In the genomic region with DNA sequence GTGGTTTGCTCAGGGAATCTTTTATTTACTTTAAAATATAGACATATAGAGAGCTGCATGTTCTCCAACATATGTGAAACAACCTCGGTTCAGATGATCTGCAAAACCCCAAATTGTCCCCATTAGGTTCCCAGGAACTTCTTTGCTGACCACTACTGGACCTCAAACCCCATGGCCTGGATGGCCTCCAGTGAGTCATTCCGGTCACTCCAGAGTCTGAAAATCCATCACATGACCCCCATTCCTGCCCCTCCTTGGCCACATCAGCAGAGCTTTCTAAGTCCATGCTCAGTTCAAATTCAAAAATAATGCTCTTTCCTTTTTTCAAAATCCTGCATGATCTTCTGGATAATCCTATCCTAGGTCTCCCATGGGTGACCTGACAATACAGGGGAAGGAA, we compare ENCODE assay signal across 19 cellular contexts.
"Had no signal": no experiment of that assay in that cellular context is flagged by ENCODE, and none has a peak within 500 bp of the region (broad histone marks: within the 10 kb centered on the region; RNA-seq: fewer than 3 reads in every experiment).

No MANE protein-coding gene starts in this region.

- H3K27me3 ChIP-seq: dorsolateral prefrontal cortex had no signal

- H3K27ac ChIP-seq: dorsolateral prefrontal cortex had no signal

- H3K4me3 ChIP-seq: dorsolateral prefrontal cortex, lung, smooth muscle cell had no signal

- H3K9me3 Mint-ChIP-seq: activated CD4-positive, alpha-beta memory T cell treated with anti-CD3 and anti-CD28 coated beads for 36 hours; activated naive CD4-positive, alpha-beta T cell treated with anti-CD3 and anti-CD28 coated beads for 36 hours; activated naive CD8-positive, alpha-beta T cell treated with anti-CD3 and anti-CD28 coated beads, Interleukin-2, amount 50 U/mL, for 24 hours; activated T-helper 2 cell treated with anti-CD3 and anti-CD28 coated beads, Interferon-gamma antibody, Interleukin-2, Interleukin-4, amounts not matched to agents 10 μg/mL and 5 μg/mL and 100 μg/mL, durations not matched to agents 14 hours and 24 hours and 36 hours; endodermal cell; natural killer cell; stimulated activated naive CD8-positive, alpha-beta T cell treated with anti-CD3 and anti-CD28 coated beads, Interleukin-15, amount 100 ng/mL, for 72 hours had no signal

- DNase-seq: activated CD4-positive, alpha-beta memory T cell treated with anti-CD3 and anti-CD28 coated beads for 36 hours; activated CD4-positive, alpha-beta T cell treated with anti-CD3 and anti-CD28 coated beads for 36 hours; activated CD8-positive, alpha-beta memory T cell treated with anti-CD3 and anti-CD28 coated beads, Interleukin-2, amount 10 ng/mL, durations not matched to agents 7 days and 5 days; activated naive CD4-positive, alpha-beta T cell treated with anti-CD3 and anti-CD28 coated beads for 36 hours; activated naive CD8-positive, alpha-beta T cell treated with anti-CD3 and anti-CD28 coated beads, Interleukin-2, amount 50 U/mL, for 24 hours; activated T-cell treated with anti-CD3 and anti-CD28 coated beads, Interleukin-2, amount 50 U/mL, for 1 hour; aorta; dorsolateral prefrontal cortex; endodermal cell; left colon; natural killer cell; posterior cingulate gyrus; stimulated activated naive CD8-positive, alpha-beta T cell treated with anti-CD3 and anti-CD28 coated beads, Interleukin-15, amount 100 ng/mL, for 72 hours; T-helper 2 cell had no signal

- H3K4me3 Mint-ChIP-seq: activated CD4-positive, alpha-beta memory T cell treated with anti-CD3 and anti-CD28 coated beads for 36 hours; activated CD4-positive, alpha-beta T cell treated with anti-CD3 and anti-CD28 coated beads for 36 hours; activated CD8-positive, alpha-beta memory T cell treated with anti-CD3 and anti-CD28 coated beads, Interleukin-2, amount 10 ng/mL, durations not matched to agents 7 days and 5 days; activated naive CD4-positive, alpha-beta T cell treated with anti-CD3 and anti-CD28 coated beads for 36 hours; activated naive CD8-positive, alpha-beta T cell treated with anti-CD3 and anti-CD28 coated beads, Interleukin-2, amount 50 U/mL, for 24 hours; endodermal cell; natural killer cell; stimulated activated naive CD8-positive, alpha-beta T cell treated with anti-CD3 and anti-CD28 coated beads, Interleukin-15, amount 100 ng/mL, for 72 hours had no signal

- FAIRE-seq: bronchial epithelial cell, islet of Langerhans had no signal

- H3K4me2 ChIP-seq: smooth muscle cell had no signal

- H3K36me3 Mint-ChIP-seq: activated CD4-positive, alpha-beta memory T cell treated with anti-CD3 and anti-CD28 coated beads for 36 hours; activated CD8-positive, alpha-beta memory T cell treated with anti-CD3 and anti-CD28 coated beads, Interleukin-2, amount 10 ng/mL, durations not matched to agents 7 days and 5 days; natural killer cell had no signal

- ATAC-seq: activated CD4-positive, alpha-beta T cell treated with anti-CD3 and anti-CD28 coated beads for 36 hours; activated CD8-positive, alpha-beta memory T cell treated with anti-CD3 and anti-CD28 coated beads, Interleukin-2, amount 10 ng/mL, durations not matched to agents 7 days and 5 days; left colon; natural killer cell; stimulated activated naive CD8-positive, alpha-beta T cell treated with anti-CD3 and anti-CD28 coated beads, Interleukin-15, amount 100 ng/mL, for 72 hours had no signal

- H3K27me3 Mint-ChIP-seq: activated CD4-positive, alpha-beta memory T cell treated with anti-CD3 and anti-CD28 coated beads for 36 hours; activated naive CD8-positive, alpha-beta T cell treated with anti-CD3 and anti-CD28 coated beads, Interleukin-2, amount 50 U/mL, for 24 hours; stimulated activated naive CD8-positive, alpha-beta T cell treated with anti-CD3 and anti-CD28 coated beads, Interleukin-15, amount 100 ng/mL, for 72 hours had no signal

- H3K27ac Mint-ChIP-seq: activated CD4-positive, alpha-beta memory T cell treated with anti-CD3 and anti-CD28 coated beads for 36 hours; activated CD4-positive, alpha-beta T cell treated with anti-CD3 and anti-CD28 coated beads for 36 hours; activated CD8-positive, alpha-beta memory T cell treated with anti-CD3 and anti-CD28 coated beads, Interleukin-2, amount 10 ng/mL, durations not matched to agents 7 days and 5 days; activated naive CD4-positive, alpha-beta T cell treated with anti-CD3 and anti-CD28 coated beads for 36 hours; activated naive CD8-positive, alpha-beta T cell treated with anti-CD3 and anti-CD28 coated beads, Interleukin-2, amount 50 U/mL, for 24 hours; activated T-helper 2 cell treated with anti-CD3 and anti-CD28 coated beads, Interferon-gamma antibody, Interleukin-2, Interleukin-4, amounts not matched to agents 10 μg/mL and 5 μg/mL and 100 μg/mL, durations not matched to agents 14 hours and 24 hours and 36 hours; endodermal cell; natural killer cell had no signal
